In genomic region chr19:11033763-11034162, GRCh38 we compare ENCODE assay signal across 1 cellular context.
TF ChIP-seq lines count a peak whose summit lies in the region.

No MANE protein-coding gene starts in this region.

TF ChIP-seq in IMR-90, 13 proteins besides CTCF, POLR2A, EP300 and RAD21:
- TF ChIP-seq BHLHE40 (IDR thresholded peaks at IDR 0.05; ENCODE audit: low read depth, low read length) = no peak
- TF ChIP-seq MXI1 (IDR thresholded peaks at IDR 0.05; ENCODE audit: borderline replicate concordance, low read depth, low read length) = no peak
- TF ChIP-seq SMC3 (IDR thresholded peaks at IDR 0.05; ENCODE audit: low read depth, low read length) = no peak
- no peak for TF ChIP-seq RFX5 (IDR thresholded peaks at IDR 0.05; ENCODE audit: low read depth, low read length)
- no peak for TF ChIP-seq FOS (IDR thresholded peaks at IDR 0.05; ENCODE audit: low read depth, low read length)
- no peak for TF ChIP-seq MAFK (IDR thresholded peaks at IDR 0.05; ENCODE audit: low read depth, low read length)
